ENCODE assay signal across 34 cellular contexts in genomic region chr20:46903937-46904336, GRCh38. TPM values are rescaled to one million over a fixed set of nuclear protein-coding genes. Genes with fewer than 3 reads are reported as not detected.
"Had no signal": no experiment of that assay in that cellular context is flagged by ENCODE, and none has a peak within 500 bp of the region (broad histone marks: within the 10 kb centered on the region; RNA-seq: fewer than 3 reads in every experiment).

No MANE protein-coding gene starts in this region.

- H3K9me3 Mint-ChIP-seq: activated CD4-positive, alpha-beta memory T cell treated with anti-CD3 and anti-CD28 coated beads for 36 hours; activated CD4-positive, alpha-beta T cell treated with anti-CD3 and anti-CD28 coated beads, Interleukin-2, amount 10 ng/mL, durations not matched to agents 24 days and 14 days; activated naive CD4-positive, alpha-beta T cell treated with anti-CD3 and anti-CD28 coated beads for 36 hours; activated naive CD4-positive, alpha-beta T cell treated with anti-CD3 and anti-CD28 coated beads, Interleukin-2, amount 50 U/mL, for 24 hours; activated naive CD8-positive, alpha-beta T cell treated with anti-CD3 and anti-CD28 coated beads for 36 hours; activated naive CD8-positive, alpha-beta T cell treated with anti-CD3 and anti-CD28 coated beads, Interleukin-2, amount 50 U/mL, for 24 hours; activated T-helper 1 cell treated with anti-CD3 and anti-CD28 coated beads, Interleukin-12 subunit alpha, Interleukin-12 subunit beta, Interleukin-2, Interleukin-4 antibody, amounts not matched to agents 30 ng/mL and 10 ng/mL and 1 ng/mL, durations not matched to agents 14 hours and 24 hours and 36 hours; activated T-helper 2 cell treated with anti-CD3 and anti-CD28 coated beads, Interferon-gamma antibody, Interleukin-2, Interleukin-4, amounts not matched to agents 10 μg/mL and 5 μg/mL and 100 μg/mL, durations not matched to agents 14 hours and 24 hours and 36 hours had no signal

- H3K9me3 ChIP-seq: adrenal gland, body of pancreas, colonic mucosa had no signal

- H3K27ac ChIP-seq: adrenal gland, body of pancreas, cardiac muscle cell, colonic mucosa had no signal

- H3K27ac Mint-ChIP-seq: activated CD4-positive, alpha-beta memory T cell treated with anti-CD3 and anti-CD28 coated beads for 36 hours; activated CD4-positive, alpha-beta T cell treated with anti-CD3 and anti-CD28 coated beads for 36 hours; activated CD4-positive, alpha-beta T cell treated with anti-CD3 and anti-CD28 coated beads, Interleukin-2, amount 10 ng/mL, durations not matched to agents 24 days and 14 days; activated CD8-positive, alpha-beta memory T cell treated with anti-CD3 and anti-CD28 coated beads, Interleukin-2, amount 10 ng/mL, durations not matched to agents 7 days and 5 days; activated CD8-positive, alpha-beta T cell treated with anti-CD3 and anti-CD28 coated beads, Interleukin-2, amount 10 ng/mL, durations not matched to agents 7 days and 5 days; activated naive CD4-positive, alpha-beta T cell treated with anti-CD3 and anti-CD28 coated beads for 36 hours; activated naive CD4-positive, alpha-beta T cell treated with anti-CD3 and anti-CD28 coated beads, Interleukin-2, amount 50 U/mL, for 24 hours; activated naive CD8-positive, alpha-beta T cell treated with anti-CD3 and anti-CD28 coated beads for 36 hours; activated naive CD8-positive, alpha-beta T cell treated with anti-CD3 and anti-CD28 coated beads, Interleukin-2, amount 50 U/mL, for 24 hours; activated T-helper 1 cell treated with anti-CD3 and anti-CD28 coated beads, Interleukin-12 subunit alpha, Interleukin-12 subunit beta, Interleukin-2, Interleukin-4 antibody, amounts not matched to agents 30 ng/mL and 10 ng/mL and 1 ng/mL, durations not matched to agents 14 hours and 24 hours and 36 hours; activated T-helper 2 cell treated with anti-CD3 and anti-CD28 coated beads, Interferon-gamma antibody, Interleukin-2, Interleukin-4, amounts not matched to agents 10 μg/mL and 5 μg/mL and 100 μg/mL, durations not matched to agents 14 hours and 24 hours and 36 hours had no signal

- H3K4me3 ChIP-seq: adrenal gland, body of pancreas, cardiac muscle cell, colonic mucosa had no signal

- H3K36me3 ChIP-seq: adrenal gland, cardiac muscle cell, colonic mucosa had no signal

- H3K27me3 ChIP-seq: adrenal gland, body of pancreas, cardiac muscle cell, colonic mucosa had no signal

- H3K36me3 Mint-ChIP-seq: activated CD4-positive, alpha-beta memory T cell treated with anti-CD3 and anti-CD28 coated beads for 36 hours; activated CD8-positive, alpha-beta memory T cell treated with anti-CD3 and anti-CD28 coated beads, Interleukin-2, amount 10 ng/mL, durations not matched to agents 7 days and 5 days; activated naive CD4-positive, alpha-beta T cell treated with anti-CD3 and anti-CD28 coated beads, Interleukin-2, amount 50 U/mL, for 24 hours; activated naive CD8-positive, alpha-beta T cell treated with anti-CD3 and anti-CD28 coated beads for 36 hours had no signal

- H3K4me1 ChIP-seq: body of pancreas, colonic mucosa had no signal

- ATAC-seq: activated CD4-positive, alpha-beta T cell treated with anti-CD3 and anti-CD28 coated beads for 36 hours; activated CD8-positive, alpha-beta memory T cell treated with anti-CD3 and anti-CD28 coated beads, Interleukin-2, amount 10 ng/mL, durations not matched to agents 7 days and 5 days; activated CD8-positive, alpha-beta T cell treated with anti-CD3 and anti-CD28 coated beads, Interleukin-2, amount 10 ng/mL, durations not matched to agents 7 days and 5 days; activated naive CD8-positive, alpha-beta T cell treated with anti-CD3 and anti-CD28 coated beads, Interleukin-2, amount 50 U/mL, for 24 hours; body of pancreas; esophagus mucosa had no signal

- H3K4me1 Mint-ChIP-seq: activated CD4-positive, alpha-beta T cell treated with anti-CD3 and anti-CD28 coated beads for 36 hours; activated CD4-positive, alpha-beta T cell treated with anti-CD3 and anti-CD28 coated beads, Interleukin-2, amount 10 ng/mL, durations not matched to agents 24 days and 14 days; activated CD8-positive, alpha-beta memory T cell treated with anti-CD3 and anti-CD28 coated beads, Interleukin-2, amount 10 ng/mL, durations not matched to agents 7 days and 5 days; activated naive CD4-positive, alpha-beta T cell treated with anti-CD3 and anti-CD28 coated beads, Interleukin-2, amount 50 U/mL, for 24 hours; activated naive CD8-positive, alpha-beta T cell treated with anti-CD3 and anti-CD28 coated beads for 36 hours; activated naive CD8-positive, alpha-beta T cell treated with anti-CD3 and anti-CD28 coated beads, Interleukin-2, amount 50 U/mL, for 24 hours had no signal

- DNase-seq: activated CD4-positive, alpha-beta memory T cell treated with anti-CD3 and anti-CD28 coated beads for 36 hours; activated CD4-positive, alpha-beta T cell treated with anti-CD3 and anti-CD28 coated beads for 36 hours; activated CD4-positive, alpha-beta T cell treated with anti-CD3 and anti-CD28 coated beads, Interleukin-2, amount 10 ng/mL, durations not matched to agents 24 days and 14 days; activated CD4-positive, CD25-positive, alpha-beta regulatory T cell; activated CD4-positive, CD25-positive, alpha-beta regulatory T cell treated with anti-CD3 and anti-CD28 coated beads, Interleukin-2, amount 50 U/mL, for 72 hours; activated CD8-positive, alpha-beta memory T cell treated with anti-CD3 and anti-CD28 coated beads, Interleukin-2, amount 10 ng/mL, durations not matched to agents 7 days and 5 days; activated CD8-positive, alpha-beta memory T cell treated with anti-CD3 and anti-CD28 coated beads, Interleukin-2, amount 50 U/mL, for 4 hours; activated CD8-positive, alpha-beta T cell treated with anti-CD3 and anti-CD28 coated beads, Interleukin-2, amount 10 ng/mL, durations not matched to agents 7 days and 5 days; activated effector memory CD4-positive, alpha-beta T cell treated with anti-CD3 and anti-CD28 coated beads, Interleukin-2, amount 50 U/mL, for 16 hours; activated naive CD4-positive, alpha-beta T cell treated with anti-CD3 and anti-CD28 coated beads for 36 hours; activated naive CD8-positive, alpha-beta T cell treated with anti-CD3 and anti-CD28 coated beads for 36 hours; activated naive CD8-positive, alpha-beta T cell treated with anti-CD3 and anti-CD28 coated beads, Interleukin-2, amount 50 U/mL, for 24 hours; activated T-cell treated with anti-CD3 and anti-CD28 coated beads, Interleukin-2, amount 50 U/mL, for 1 hour; activated T-cell treated with anti-CD3 and anti-CD28 coated beads, Interleukin-2, amount 50 U/mL, for 48 hours; adrenal gland; amygdala; aorta; body of pancreas; central memory CD4-positive, alpha-beta T cell; cerebellar nuclear complex; colonic mucosa; effector CD8-positive, alpha-beta T cell; foreskin fibroblast; head of caudate nucleus; T-helper 2 cell had no signal

- H3K4me3 Mint-ChIP-seq: activated CD4-positive, alpha-beta memory T cell treated with anti-CD3 and anti-CD28 coated beads for 36 hours; activated CD4-positive, alpha-beta T cell treated with anti-CD3 and anti-CD28 coated beads for 36 hours; activated CD4-positive, alpha-beta T cell treated with anti-CD3 and anti-CD28 coated beads, Interleukin-2, amount 10 ng/mL, durations not matched to agents 24 days and 14 days; activated CD8-positive, alpha-beta memory T cell treated with anti-CD3 and anti-CD28 coated beads, Interleukin-2, amount 10 ng/mL, durations not matched to agents 7 days and 5 days; activated CD8-positive, alpha-beta T cell treated with anti-CD3 and anti-CD28 coated beads, Interleukin-2, amount 10 ng/mL, durations not matched to agents 7 days and 5 days; activated naive CD4-positive, alpha-beta T cell treated with anti-CD3 and anti-CD28 coated beads for 36 hours; activated naive CD4-positive, alpha-beta T cell treated with anti-CD3 and anti-CD28 coated beads, Interleukin-2, amount 50 U/mL, for 24 hours; activated naive CD8-positive, alpha-beta T cell treated with anti-CD3 and anti-CD28 coated beads for 36 hours; activated naive CD8-positive, alpha-beta T cell treated with anti-CD3 and anti-CD28 coated beads, Interleukin-2, amount 50 U/mL, for 24 hours; activated T-helper 1 cell treated with anti-CD3 and anti-CD28 coated beads, Interleukin-12 subunit alpha, Interleukin-12 subunit beta, Interleukin-2, Interleukin-4 antibody, amounts not matched to agents 30 ng/mL and 10 ng/mL and 1 ng/mL, durations not matched to agents 14 hours and 24 hours and 36 hours had no signal

RNA-seq across cellular contexts. Expression of gene EYA2, which starts 9.3 kb away (rescaled TPM):
- total RNA-seq: activated CD4-positive, alpha-beta memory T cell treated with anti-CD3 and anti-CD28 coated beads for 36 hours; activated CD4-positive, alpha-beta T cell treated with anti-CD3 and anti-CD28 coated beads for 36 hours; activated CD4-positive, alpha-beta T cell treated with anti-CD3 and anti-CD28 coated beads, Interleukin-2, amount 10 ng/mL, durations not matched to agents 24 days and 14 days; activated CD8-positive, alpha-beta memory T cell treated with anti-CD3 and anti-CD28 coated beads for 36 hours; activated CD8-positive, alpha-beta memory T cell treated with anti-CD3 and anti-CD28 coated beads, Interleukin-2, amount 10 ng/mL, durations not matched to agents 7 days and 5 days; activated CD8-positive, alpha-beta T cell treated with anti-CD3 and anti-CD28 coated beads, Interleukin-2, amount 10 ng/mL, durations not matched to agents 7 days and 5 days; activated naive CD4-positive, alpha-beta T cell treated with anti-CD3 and anti-CD28 coated beads for 36 hours; activated naive CD8-positive, alpha-beta T cell treated with anti-CD3 and anti-CD28 coated beads for 36 hours; activated T-helper 1 cell treated with anti-CD3 and anti-CD28 coated beads, Interleukin-12 subunit alpha, Interleukin-12 subunit beta, Interleukin-2, Interleukin-4 antibody, amounts not matched to agents 30 ng/mL and 10 ng/mL and 1 ng/mL, durations not matched to agents 14 hours and 24 hours and 36 hours; activated T-helper 2 cell treated with anti-CD3 and anti-CD28 coated beads, Interferon-gamma antibody, Interleukin-2, Interleukin-4, amounts not matched to agents 10 μg/mL and 5 μg/mL and 100 μg/mL, durations not matched to agents 14 hours and 24 hours and 36 hours; dermis microvascular lymphatic vessel endothelial cell; epithelial cell of proximal tubule; T-helper 1 cell treated with Interleukin-12 subunit alpha and Interleukin-12 subunit beta and Interleukin-4 antibody, amounts not matched to agents 30 ng/mL and 1 ng/mL, for 36 hours had no signal
- polyA plus RNA-seq: cardiac muscle cell had no signal
